ENCODE assay signal across 7 cellular contexts in genomic region chr4:183100298-183100599, GRCh38. TPM values are rescaled to one million over a fixed set of nuclear protein-coding genes. Genes with fewer than 3 reads are reported as not detected.
DNase-seq lines count a peak whose midpoint lies in the region; ATAC-seq, FAIRE-seq and TF ChIP-seq lines count a peak whose summit lies in the region.

No MANE protein-coding gene starts in this region.

- peaks cover 44% of the 10 kb centered on the region for H4K20me1 ChIP-seq in astrocyte (ENCODE audit: insufficient read depth, low read length)

- no peaks in the 10 kb centered on the region for H3K36me3 Mint-ChIP-seq in astrocyte (ENCODE audit: low read depth, unreplicated experiment)
- no peaks in the 10 kb centered on the region for H3K36me3 Mint-ChIP-seq in stimulated activated effector memory CD8-positive, alpha-beta T cell treated with anti-CD3 and anti-CD28 coated beads, Interleukin-12 subunit alpha, Interleukin-12 subunit beta, amount 100 ng/mL, for 72 hours

- peak overlapping the region; percentile 87 for H3K4me2 ChIP-seq in astrocyte (ENCODE audit: low read length)

- H3K4me3 Mint-ChIP-seq in astrocyte (ENCODE audit: unreplicated experiment): peak overlapping the region; percentile 93
- H3K4me3 Mint-ChIP-seq in stimulated activated effector memory CD8-positive, alpha-beta T cell treated with anti-CD3 and anti-CD28 coated beads, Interleukin-12 subunit alpha, Interleukin-12 subunit beta, amount 100 ng/mL, for 72 hours: peak overlapping the region; percentile 32

- H3K79me2 ChIP-seq in astrocyte (ENCODE audit: insufficient read depth, low read length): peaks cover 61% of the 10 kb centered on the region

- H3K9ac ChIP-seq in HUES48 (ENCODE audit: low read depth, low read length): peak overlapping the region; percentile 88
- peak overlapping the region; percentile 93 for H3K9ac ChIP-seq in astrocyte (ENCODE audit: low read length)

- H3K27me3 Mint-ChIP-seq in astrocyte (ENCODE audit: low read depth, unreplicated experiment): no peaks in the 10 kb centered on the region

- H3K4me1 ChIP-seq in HUES48 (ENCODE audit: control insufficient read depth, insufficient read depth, low read length) (peaks cover 43% of the 10 kb centered on the region), astrocyte (ENCODE audit: insufficient read depth, low read length) (peaks cover 10% of the 10 kb centered on the region)

- DNase-seq in astrocyte (ENCODE audit: low read depth) (no peak), RPMI8226 (no peak), NCI-H2029 treated with DMSO at 0.1 percent for 48 hours (lab: John Stamatoyannopoulos, UW) (no peak)
- no peak for DNase-seq in stimulated activated effector memory CD8-positive, alpha-beta T cell treated with anti-CD3 and anti-CD28 coated beads, Interleukin-12 subunit alpha, Interleukin-12 subunit beta, amount 100 ng/mL, for 72 hours (ENCODE audit: low spot score in 2 of 2)

- no peak overlapping the region for H2AFZ ChIP-seq in astrocyte (ENCODE audit: low read depth, low read length)

- H3K4me3 ChIP-seq in HUES48 (ENCODE audit: low read depth, low read length): peak overlapping the region; percentile 94
- H3K4me3 ChIP-seq in astrocyte (ENCODE audit: insufficient read depth, low read depth, low read length): peak overlapping the region; percentile 82

- peaks cover 16% of the 10 kb centered on the region; the same call in 1 of the 2 replicates for H3K27me3 ChIP-seq in HUES48 (ENCODE audit: control insufficient read depth, insufficient read depth, low read length)
- no peaks in the 10 kb centered on the region for H3K27me3 ChIP-seq in astrocyte (ENCODE audit: insufficient read depth, low read length)

- TF ChIP-seq CTCF in astrocyte (IDR thresholded peaks at IDR 0.05; ENCODE audit: insufficient read depth, low read depth, low read length): no peak

- ATAC-seq in stimulated activated effector memory CD8-positive, alpha-beta T cell treated with anti-CD3 and anti-CD28 coated beads, Interleukin-12 subunit alpha, Interleukin-12 subunit beta, amount 100 ng/mL, for 72 hours: no peak
- ATAC-seq in GM18517 (IDR thresholded peaks at IDR 0.05; ENCODE audit: unreplicated experiment): no peak

- peak overlapping the region; percentile 98 for H3K27ac ChIP-seq in HUES48 (ENCODE audit: low read depth, low read length)
- H3K27ac ChIP-seq in astrocyte (ENCODE audit: low read depth, low read length): peak overlapping the region; percentile 91

- H3K36me3 ChIP-seq in HUES48 (ENCODE audit: control insufficient read depth, insufficient read depth, low read length): no peaks in the 10 kb centered on the region
- no peaks in the 10 kb centered on the region for H3K36me3 ChIP-seq in astrocyte (ENCODE audit: insufficient read depth, low read length)

- peaks cover 10% of the 10 kb centered on the region for H3K4me1 Mint-ChIP-seq in astrocyte (ENCODE audit: low read depth, unreplicated experiment)
- H3K4me1 Mint-ChIP-seq in stimulated activated effector memory CD8-positive, alpha-beta T cell treated with anti-CD3 and anti-CD28 coated beads, Interleukin-12 subunit alpha, Interleukin-12 subunit beta, amount 100 ng/mL, for 72 hours: peaks cover 6% of the 10 kb centered on the region

- no peaks in the 10 kb centered on the region for H3K9me3 Mint-ChIP-seq in astrocyte (ENCODE audit: unreplicated experiment)
- no peaks in the 10 kb centered on the region for H3K9me3 Mint-ChIP-seq in stimulated activated effector memory CD8-positive, alpha-beta T cell treated with anti-CD3 and anti-CD28 coated beads, Interleukin-12 subunit alpha, Interleukin-12 subunit beta, amount 100 ng/mL, for 72 hours

- FAIRE-seq in astrocyte (lab: Jason Lieb, UNC) (no peak), islet of Langerhans (lab: Jason Lieb, UNC) (peak; percentile 93)

- no peaks in the 10 kb centered on the region for H3K9me3 ChIP-seq in HUES48 (ENCODE audit: control insufficient read depth, insufficient read depth, low read length)
- no peaks in the 10 kb centered on the region for H3K9me3 ChIP-seq in astrocyte (ENCODE audit: insufficient read depth, low read depth, low read length)

- peak overlapping the region; percentile 91 for H3K27ac Mint-ChIP-seq in astrocyte (ENCODE audit: unreplicated experiment)
- no peak overlapping the region for H3K27ac Mint-ChIP-seq in stimulated activated effector memory CD8-positive, alpha-beta T cell treated with anti-CD3 and anti-CD28 coated beads, Interleukin-12 subunit alpha, Interleukin-12 subunit beta, amount 100 ng/mL, for 72 hours

RNA-seq across cellular contexts. Expression of gene WWC2, which starts 1.2 kb away (rescaled TPM):
- total RNA-seq in astrocyte: 51.6 and 62.6 TPM in 2 replicates
